ENCODE assay signal across 8 cellular contexts in genomic region chr1:40980453-40981121, GRCh38. TPM values are rescaled to one million over a fixed set of nuclear protein-coding genes. Genes with fewer than 3 reads are reported as not detected.
DNase-seq lines count a peak whose midpoint lies in the region; TF ChIP-seq lines count a peak whose summit lies in the region.

No MANE protein-coding gene starts in this region.

- TF ChIP-seq CTCF in cardiac muscle cell (IDR thresholded peaks at IDR 0.05; ENCODE audit: low read depth, low read length) (no peak), WERI-Rb-1 (IDR thresholded peaks at IDR 0.05; ENCODE audit: low read depth, low read length) (no peak), cardiac fibroblast (IDR thresholded peaks at IDR 0.05; ENCODE audit: low read depth, low read length) (no peak), lower leg skin (IDR thresholded peaks at IDR 0.05) (no peak)

- H3K4me3 ChIP-seq in cardiac muscle cell (peak overlapping the region; percentile 51), WERI-Rb-1 (ENCODE audit: low read depth, low read length) (peak overlapping the region; percentile 92), cardiac fibroblast (replicated peaks in 1 of 2; ENCODE audit: low read depth in 2 of 2, low read length in 2 of 2) (peak overlapping the region; percentile 72 to 76), lower leg skin (ENCODE audit: low read depth, poor library complexity, severe bottlenecking) (peak overlapping the region; percentile 51)

- H3K9me3 ChIP-seq in cardiac muscle cell (ENCODE audit: low read depth) (no peaks in the 10 kb centered on the region), WERI-Rb-1 (ENCODE audit: severe bottlenecking) (no peaks in the 10 kb centered on the region)

- DNase-seq in cardiac muscle cell (ENCODE audit: low read depth in 1 of 2, low spot score in 1 of 2), result no peak
- DNase-seq in cardiac septum (ENCODE audit: low spot score), result no peak
- DNase-seq in Kasumi-1 (lab: John Stamatoyannopoulos, UW), result peak; percentile 32 to 37
- peak; percentile 36 for DNase-seq in WERI-Rb-1
- DNase-seq in cardiac fibroblast (ENCODE audit: low read depth in 2 of 2), result peak in 1 of 2 donors; percentile 53
- peak in 1 of 2 donors; percentile 85 for DNase-seq in lower leg skin (ENCODE audit: low spot score in 2 of 2)
- DNase-seq in stimulated activated CD8-positive, alpha-beta memory T cell treated with anti-CD3 and anti-CD28 coated beads, Interleukin-15, amount 100 ng/mL, for 24 hours (ENCODE audit: low read depth), result peak; percentile 11
- DNase-seq in inferior parietal cortex (ENCODE audit: extremely low spot score), result no peak

- no peaks in the 10 kb centered on the region for H3K27me3 ChIP-seq in cardiac muscle cell
- H3K27me3 ChIP-seq in WERI-Rb-1 (ENCODE audit: insufficient read depth, low read depth, severe bottlenecking), result no peaks in the 10 kb centered on the region

- no peak for TF ChIP-seq POLR2A in lower leg skin (IDR thresholded peaks at IDR 0.05)

- intact Hi-C loops in cardiac septum (cut with DNase I), result loop anchor here (5.0 kb wide), 1 partner anchor 122 kb away; no protein-coding TSS in a partner anchor
- intact Hi-C loops in lower leg skin (cut with DNase I; ENCODE audit: low total_unique reads), result no loop called here

- WGBS in lower leg skin, 2 donors, result 21 to 22% methylated on average over 26 to 27 of the region's 27 CpGs

- H3K27ac ChIP-seq in cardiac muscle cell, result peak overlapping the region; percentile 94
- H3K27ac ChIP-seq in WERI-Rb-1, result peak overlapping the region; percentile 100

- H3K36me3 ChIP-seq in cardiac muscle cell (peaks cover 8% of the 10 kb centered on the region), WERI-Rb-1 (peaks cover 52% of the 10 kb centered on the region)

- peaks cover 10% of the 10 kb centered on the region for H3K4me1 ChIP-seq in cardiac muscle cell (ENCODE audit: low read depth)

RNA-seq across cellular contexts. Expression of gene CTPS1, which starts 1.1 kb away (rescaled TPM):
- total RNA-seq in cardiac muscle cell (18.7 and 25.2 TPM in 2 replicates), cardiac septum (8.5 TPM), lower leg skin (10 to 100 TPM in 1 of 4 donors, 1 to 10 TPM in 3; 7.7 to 23.3 (median 8.9) TPM)
- 26.0 and 38.0 TPM in 2 replicates for polyA plus RNA-seq in cardiac muscle cell

RNA-seq across cellular contexts. Expression of gene SLFNL1, which starts 40.9 kb away (rescaled TPM):
- total RNA-seq in cardiac muscle cell, result 1.5 and 3.0 TPM in 2 replicates
- 0.73 and 1.0 TPM in 2 replicates for polyA plus RNA-seq in cardiac muscle cell
- 0.30 TPM for total RNA-seq in cardiac septum
- under 1 TPM in 1 of 4 donors, not detected in 3; 0.26 TPM for total RNA-seq in lower leg skin

Comparison
In these comparisons a context has a peak if more than half of its experiments do, and no peak if none do; other contexts are left out.
1. DNase-seq: peak in Kasumi-1 (2 of 2), WERI-Rb-1 (single experiment) and stimulated activated CD8-positive, alpha-beta memory T cell treated with anti-CD3 and anti-CD28 coated beads, Interleukin-15, amount 100 ng/mL, for 24 hours (single experiment); none in cardiac muscle cell (0 of 2), cardiac septum (single experiment) and inferior parietal cortex (single experiment).
2. Peak in every context shown above with its lines, with median percentiles within 50 percentile points of each other: H3K4me3 ChIP-seq.